In genomic region chr12:132160671-132161045, GRCh38 we compare ENCODE assay signal across 34 cellular contexts.
"Had no signal": no experiment of that assay in that cellular context is flagged by ENCODE, and none has a peak within 500 bp of the region (broad histone marks: within the 10 kb centered on the region; RNA-seq: fewer than 3 reads in every experiment).

No MANE protein-coding gene starts in this region.

- DNase-seq: activated CD4-positive, alpha-beta memory T cell treated with anti-CD3 and anti-CD28 coated beads for 36 hours; activated CD4-positive, alpha-beta T cell treated with anti-CD3 and anti-CD28 coated beads for 4 hours; activated CD4-positive, alpha-beta T cell treated with anti-CD3 and anti-CD28 coated beads, Interleukin-2, amount 50 U/mL, for 1 hour; activated CD8-positive, alpha-beta memory T cell treated with anti-CD3 and anti-CD28 coated beads, Interleukin-2, amount 10 ng/mL, durations not matched to agents 7 days and 5 days; activated gamma-delta T cell; activated naive CD4-positive, alpha-beta T cell treated with Interleukin-2 at 50 U/mL for 16 hours; activated naive CD8-positive, alpha-beta T cell treated with anti-CD3 and anti-CD28 coated beads, Interleukin-2, amount 50 U/mL, for 24 hours; activated T-cell treated with anti-CD3 and anti-CD28 coated beads, Interleukin-2, amount 50 U/mL, for 1 hour; activated T-cell treated with anti-CD3 and anti-CD28 coated beads, Interleukin-2, amount 50 U/mL, for 72 hours; anterior cingulate cortex; caudate nucleus; MM.1S; MV-4-11; NCI-H1092; NCI-H1436 treated with DMSO at 0.1 percent for 48 hours; NCI-H1694 treated with DMSO at 0.1 percent for 48 hours; NCI-H2029; NCI-H345; NCI-H524 treated with DMSO at 0.1 percent for 48 hours; Peyer's patch; RPMI8226; SHP77 treated with DMSO at 0.1 percent for 48 hours had no signal

- H3K27ac ChIP-seq: KMS-11, Peyer's patch, SJSA1 had no signal

- H3K9me3 ChIP-seq: Peyer's patch, SJSA1, SK-N-SH had no signal

- H3K36me3 Mint-ChIP-seq: activated CD4-positive, alpha-beta memory T cell treated with anti-CD3 and anti-CD28 coated beads for 36 hours; activated CD8-positive, alpha-beta memory T cell treated with anti-CD3 and anti-CD28 coated beads, Interleukin-2, amount 10 ng/mL, durations not matched to agents 7 days and 5 days; activated naive CD8-positive, alpha-beta T cell; brain; WTC11 had no signal

- FAIRE-seq: bronchial epithelial cell, TTC549 had no signal

- H3K4me3 ChIP-seq: Peyer's patch, SJSA1 had no signal

- H3K9ac ChIP-seq: KMS-11, SK-N-SH had no signal

- H3K9me3 Mint-ChIP-seq: activated CD4-positive, alpha-beta memory T cell treated with anti-CD3 and anti-CD28 coated beads for 36 hours; activated naive CD8-positive, alpha-beta T cell treated with anti-CD3 and anti-CD28 coated beads, Interleukin-2, amount 50 U/mL, for 24 hours; activated T-cell treated with anti-CD3 and anti-CD28 coated beads, Interleukin-2, amount 50 U/mL, for 72 hours; activated T-helper 17 cell treated with anti-CD3 and anti-CD28 coated beads, Interleukin-2, amount 50 U/mL, for 72 hours; brain; T-helper 1 cell treated with Interleukin-12 subunit alpha and Interleukin-12 subunit beta and Interleukin-4 antibody, amounts not matched to agents 30 μg/mL and 1 μg/mL, for 36 hours; T-helper 2 cell treated with Interferon-gamma antibody and Interleukin-4, amounts not matched to agents 5 μg/mL and 100 μg/mL, for 36 hours had no signal

- ATAC-seq: activated CD4-positive, CD25-positive, alpha-beta regulatory T cell treated with anti-CD3 and anti-CD28 coated beads, Interleukin-2, amount 50 U/mL, for 24 hours; activated CD8-positive, alpha-beta memory T cell treated with anti-CD3 and anti-CD28 coated beads, Interleukin-2, amount 10 ng/mL, durations not matched to agents 7 days and 5 days; activated naive CD8-positive, alpha-beta T cell treated with anti-CD3 and anti-CD28 coated beads, Interleukin-2, amount 50 U/mL, for 24 hours; activated T-cell treated with anti-CD3 and anti-CD28 coated beads, Interleukin-2, amount 50 U/mL, for 72 hours; WTC11 had no signal

- H3K27me3 ChIP-seq: Peyer's patch, SJSA1 had no signal

- H3K27ac Mint-ChIP-seq: activated CD4-positive, alpha-beta memory T cell treated with anti-CD3 and anti-CD28 coated beads for 36 hours; activated CD8-positive, alpha-beta memory T cell treated with anti-CD3 and anti-CD28 coated beads, Interleukin-2, amount 10 ng/mL, durations not matched to agents 7 days and 5 days; activated naive CD8-positive, alpha-beta T cell; activated naive CD8-positive, alpha-beta T cell treated with anti-CD3 and anti-CD28 coated beads, Interleukin-2, amount 50 U/mL, for 24 hours; activated T-cell treated with anti-CD3 and anti-CD28 coated beads, Interleukin-2, amount 50 U/mL, for 72 hours; activated T-helper 17 cell treated with anti-CD3 and anti-CD28 coated beads, Interleukin-2, amount 50 U/mL, for 72 hours; T-helper 1 cell treated with Interleukin-12 subunit alpha and Interleukin-12 subunit beta and Interleukin-4 antibody, amounts not matched to agents 30 μg/mL and 1 μg/mL, for 36 hours; T-helper 2 cell treated with Interferon-gamma antibody and Interleukin-4, amounts not matched to agents 5 μg/mL and 100 μg/mL, for 36 hours; WTC11 had no signal

- H3K36me3 ChIP-seq: Peyer's patch, SJSA1 had no signal
